ENCODE assay signal across 1 cellular context in the genomic region with DNA sequence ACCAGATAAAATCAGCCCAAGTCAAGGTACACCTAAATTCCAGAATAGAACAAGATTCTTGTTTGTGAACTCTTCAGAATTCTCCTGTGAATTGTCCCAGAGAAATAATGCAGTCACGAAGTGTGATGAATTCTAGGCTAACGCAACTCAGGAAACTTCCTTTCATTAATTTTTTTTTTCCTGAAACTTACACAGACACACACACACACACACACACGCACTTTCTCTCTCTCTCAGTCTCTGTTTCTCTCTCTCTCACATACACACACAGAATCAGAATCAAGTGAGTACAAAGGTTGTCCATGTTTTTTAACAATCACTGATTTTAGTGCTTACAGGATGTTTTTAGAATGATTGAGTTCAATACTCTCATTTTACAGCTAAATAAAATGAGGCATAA.
TF ChIP-seq lines count a peak whose summit lies in the region.

No MANE protein-coding gene starts in this region.

TF ChIP-seq in IMR-90, 13 proteins besides CTCF, POLR2A, EP300 and RAD21:
- TF ChIP-seq, protein P1, sequence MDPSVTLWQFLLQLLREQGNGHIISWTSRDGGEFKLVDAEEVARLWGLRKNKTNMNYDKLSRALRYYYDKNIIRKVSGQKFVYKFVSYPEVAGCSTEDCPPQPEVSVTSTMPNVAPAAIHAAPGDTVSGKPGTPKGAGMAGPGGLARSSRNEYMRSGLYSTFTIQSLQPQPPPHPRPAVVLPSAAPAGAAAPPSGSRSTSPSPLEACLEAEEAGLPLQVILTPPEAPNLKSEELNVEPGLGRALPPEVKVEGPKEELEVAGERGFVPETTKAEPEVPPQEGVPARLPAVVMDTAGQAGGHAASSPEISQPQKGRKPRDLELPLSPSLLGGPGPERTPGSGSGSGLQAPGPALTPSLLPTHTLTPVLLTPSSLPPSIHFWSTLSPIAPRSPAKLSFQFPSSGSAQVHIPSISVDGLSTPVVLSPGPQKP (IDR thresholded peaks at IDR 0.05; ENCODE audit: borderline replicate concordance, low read depth, low read length), result no peak
- TF ChIP-seq RCOR1 (IDR thresholded peaks at IDR 0.05; ENCODE audit: insufficient replicate concordance, low read length), result no peak
- TF ChIP-seq, protein P2, sequence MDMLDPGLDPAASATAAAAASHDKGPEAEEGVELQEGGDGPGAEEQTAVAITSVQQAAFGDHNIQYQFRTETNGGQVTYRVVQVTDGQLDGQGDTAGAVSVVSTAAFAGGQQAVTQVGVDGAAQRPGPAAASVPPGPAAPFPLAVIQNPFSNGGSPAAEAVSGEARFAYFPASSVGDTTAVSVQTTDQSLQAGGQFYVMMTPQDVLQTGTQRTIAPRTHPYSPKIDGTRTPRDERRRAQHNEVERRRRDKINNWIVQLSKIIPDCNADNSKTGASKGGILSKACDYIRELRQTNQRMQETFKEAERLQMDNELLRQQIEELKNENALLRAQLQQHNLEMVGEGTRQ (IDR thresholded peaks at IDR 0.05; ENCODE audit: low read depth, low read length), result no peak
- no peak for TF ChIP-seq CEBPB (IDR thresholded peaks at IDR 0.05; ENCODE audit: low read depth, low read length)
- TF ChIP-seq BHLHE40 (IDR thresholded peaks at IDR 0.05; ENCODE audit: low read depth, low read length), result no peak
- TF ChIP-seq MAZ (IDR thresholded peaks at IDR 0.05; ENCODE audit: borderline replicate concordance, low read depth, low read length), result no peak
- no peak for TF ChIP-seq CHD1 (IDR thresholded peaks at IDR 0.05; ENCODE audit: low read depth, low read length)
- no peak for TF ChIP-seq MAFK (IDR thresholded peaks at IDR 0.05; ENCODE audit: low read depth, low read length)
- no peak for TF ChIP-seq FOS (IDR thresholded peaks at IDR 0.05; ENCODE audit: low read depth, low read length)
